In the genomic region with DNA sequence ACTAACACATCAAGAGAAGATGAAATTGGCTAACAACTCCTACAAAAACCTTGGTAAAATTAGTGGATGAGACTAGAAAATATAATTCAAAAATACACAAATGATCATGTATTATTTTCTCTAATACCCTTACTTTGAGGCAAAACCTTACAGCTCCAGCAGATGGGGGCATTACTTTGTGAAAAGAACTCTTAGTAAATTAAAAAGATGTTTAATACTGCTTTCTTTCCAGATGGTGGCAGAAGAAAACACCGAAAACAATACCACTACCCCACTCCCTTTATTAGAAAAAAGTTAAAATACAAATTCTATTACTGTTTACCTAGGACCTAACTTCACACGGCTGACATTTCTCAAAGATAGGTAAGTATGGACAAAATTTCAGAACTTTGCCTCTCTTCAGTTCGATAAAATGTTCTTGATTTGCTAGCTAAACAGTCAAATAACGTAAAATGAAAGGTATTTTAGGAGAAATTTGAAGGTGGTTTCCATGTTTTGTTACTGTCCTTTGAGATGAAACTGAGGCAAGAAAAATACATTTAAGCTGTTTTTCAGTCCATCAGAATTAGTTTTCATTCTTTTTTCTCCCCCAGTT, we compare ENCODE assay signal across 8 cellular contexts. TPM values are rescaled to one million over a fixed set of nuclear protein-coding genes. Genes with fewer than 3 reads are reported as not detected.
A peak's percentile ranks its signal among the peaks of the same experiment; 100 is the strongest.
DNase-seq lines count a peak whose midpoint lies in the region; ATAC-seq, FAIRE-seq and TF ChIP-seq lines count a peak whose summit lies in the region.

No MANE protein-coding gene starts in this region.

- H3K36me3 ChIP-seq in OCI-LY3 (replicated peaks; ENCODE audit: low read depth, low read length) (no peaks in the 10 kb centered on the region), mesendoderm (ENCODE audit: control insufficient read depth, insufficient read depth, low read length) (no peaks in the 10 kb centered on the region), stomach (peaks cover 0 to under 1% (median 0%) of the 10 kb centered on the region in 4 donors)

- no peak overlapping the region for H2AFZ ChIP-seq in OCI-LY3 (ENCODE audit: low read depth, low read length)

- no peak overlapping the region for H3K4me3 ChIP-seq in OCI-LY3 (ENCODE audit: low read length)
- H3K4me3 ChIP-seq in coronary artery = no peak overlapping the region
- H3K4me3 ChIP-seq in mesendoderm (ENCODE audit: low read length) = no peak overlapping the region
- no peak overlapping the region for H3K4me3 ChIP-seq in stomach

- peaks cover 24% of the 10 kb centered on the region for H4K20me1 ChIP-seq in OCI-LY3 (ENCODE audit: insufficient read depth, low read length)

- H3K9me3 ChIP-seq in OCI-LY3 (ENCODE audit: insufficient read depth, low read length) (no peaks in the 10 kb centered on the region), stomach (no peaks in the 10 kb centered on the region)

- no peak overlapping the region for H4K8ac ChIP-seq in mesendoderm (ENCODE audit: low read depth, low read length)

- TF ChIP-seq EP300 in stomach (IDR thresholded peaks at IDR 0.05) = no peak

- H4K5ac ChIP-seq in mesendoderm (ENCODE audit: low read length) = no peak overlapping the region

- no peak overlapping the region for H2AK5ac ChIP-seq in mesendoderm (ENCODE audit: low read length)

- no peak overlapping the region for H3K56ac ChIP-seq in mesendoderm (ENCODE audit: low read length)

- no peak overlapping the region for H2BK120ac ChIP-seq in mesendoderm (ENCODE audit: low read depth, low read length)

- H3K79me2 ChIP-seq in OCI-LY3 (ENCODE audit: low read length) (peaks cover 43% of the 10 kb centered on the region), mesendoderm (ENCODE audit: control insufficient read depth, insufficient read depth, low read length) (peaks cover 14% of the 10 kb centered on the region)

- ATAC-seq in HG03432 (IDR thresholded peaks at IDR 0.05; ENCODE audit: unreplicated experiment) = peak; percentile 94

- H3K4ac ChIP-seq in mesendoderm (ENCODE audit: low read depth, low read length) = no peak overlapping the region

- DNase-seq in NCI-H146 (lab: John Stamatoyannopoulos, UW) (peak; percentile 2), NCI-H146 treated with DMSO at 0.1 percent for 48 hours (lab: John Stamatoyannopoulos, UW; ENCODE audit: unreplicated experiment) (no peak), GM19239 (ENCODE audit: insufficient read length, low spot score) (peak; percentile 16), coronary artery (ENCODE audit: low spot score) (no peak), mesendoderm (peak; percentile 59), stomach (no peak)

- no peak overlapping the region for H3K9ac ChIP-seq in OCI-LY3 (ENCODE audit: low read length)
- no peak overlapping the region for H3K9ac ChIP-seq in mesendoderm (ENCODE audit: low read length)

- no peak overlapping the region for H3K18ac ChIP-seq in mesendoderm (ENCODE audit: low read length)

- H3K4me2 ChIP-seq in OCI-LY3 (ENCODE audit: low read length) (peak overlapping the region; percentile 44), mesendoderm (ENCODE audit: low read length) (no peak overlapping the region)

- TF ChIP-seq CTCF in OCI-LY3 (IDR thresholded peaks at IDR 0.05; ENCODE audit: low read depth, low read length) (peak; percentile 92), coronary artery (IDR thresholded peaks at IDR 0.05) (peak; percentile 59), stomach (IDR thresholded peaks at IDR 0.05) (peak in 3 of 7 experiments; percentile 24 to 43 (median 39))

- no peak overlapping the region for H2BK15ac ChIP-seq in mesendoderm (replicated peaks; ENCODE audit: low read depth)

- peaks cover 3% of the 10 kb centered on the region for H3K79me1 ChIP-seq in mesendoderm (ENCODE audit: low read length)

- no CpG with 5 or more reads among the region's 4 CpGs for WGBS in mesendoderm (ENCODE audit: extremely low coverage, insufficient coverage, low lambda C conversion rate)
- WGBS in stomach, 5 donors = 41 to 62% (median 52%) methylated on average over 4 of the region's 4 CpGs

- no peak for TF ChIP-seq POLR2A in stomach (IDR thresholded peaks at IDR 0.05)

- H3K27ac ChIP-seq in OCI-LY3 (ENCODE audit: low read length) (no peak overlapping the region), coronary artery (no peak overlapping the region), mesendoderm (ENCODE audit: low read depth, low read length) (no peak overlapping the region), stomach (no peak overlapping the region)

- no peaks in the 10 kb centered on the region for H3K27me3 ChIP-seq in OCI-LY3 (ENCODE audit: low read depth, low read length)
- H3K27me3 ChIP-seq in mesendoderm (ENCODE audit: insufficient read depth, low read length, poor library complexity) = no peaks in the 10 kb centered on the region
- no peaks in the 10 kb centered on the region for H3K27me3 ChIP-seq in stomach

- intact Hi-C loops in stomach (cut with DNase I; ENCODE audit: low total_unique reads) = no loop called here

- H3K4me1 ChIP-seq in OCI-LY3 (ENCODE audit: low read length) (peaks cover 4% of the 10 kb centered on the region; the same call in 1 of the 2 replicates), mesendoderm (ENCODE audit: control insufficient read depth, low read depth, low read length) (no peaks in the 10 kb centered on the region), stomach (peaks cover 3 to 30% (median 8%) of the 10 kb centered on the region in 4 donors)

- no peak overlapping the region for H3K23ac ChIP-seq in mesendoderm (ENCODE audit: low read length)

- peak; percentile 48 for FAIRE-seq in GM19239 (lab: Jason Lieb, UNC)

- no peak overlapping the region for H2BK5ac ChIP-seq in mesendoderm (ENCODE audit: low read length)

RNA-seq across cellular contexts. Expression of a gene that starts 30.6 kb away (rescaled TPM):
- 52.9 TPM for polyA plus RNA-seq in mesendoderm (2013, experiment 1 of 2)
- 51.7 TPM for polyA plus RNA-seq in mesendoderm (2013, experiment 2 of 2)
- total RNA-seq in stomach = 10 to 100 TPM in 3 of 5 donors, 1 to 10 TPM in 2; 4.9 to 86.1 (median 40.9) TPM
- polyA plus RNA-seq in stomach = 10 to 100 TPM in 1 of 3 donors, 1 to 10 TPM in 2; 7.5 to 10.4 (median 8.8) TPM

RNA-seq across cellular contexts. Expression of a gene that starts 31.0 kb away (rescaled TPM):
- 9.6 TPM for polyA plus RNA-seq in mesendoderm (2013, experiment 1 of 2)
- 9.0 TPM for polyA plus RNA-seq in mesendoderm (2013, experiment 2 of 2)
- 100 to 1,000 TPM in 2 of 5 donors, 10 to 100 TPM in 2, 1 to 10 TPM in 1; 6.1 to 173 (median 72.9) TPM for total RNA-seq in stomach
- 1 to 10 TPM; 3.2 to 6.6 (median 5.0) TPM for polyA plus RNA-seq in stomach

Comparison
In these comparisons a context has a peak if more than half of its experiments do, and no peak if none do; other contexts are left out.
1. DNase-seq: peak in NCI-H146 (single experiment), GM19239 (single experiment) and mesendoderm (single experiment); none in NCI-H146 treated with DMSO at 0.1 percent for 48 hours (single experiment), coronary artery (single experiment) and stomach (single experiment).